Comparison of ENCODE assay signal across 13 cellular contexts in the genomic region with DNA sequence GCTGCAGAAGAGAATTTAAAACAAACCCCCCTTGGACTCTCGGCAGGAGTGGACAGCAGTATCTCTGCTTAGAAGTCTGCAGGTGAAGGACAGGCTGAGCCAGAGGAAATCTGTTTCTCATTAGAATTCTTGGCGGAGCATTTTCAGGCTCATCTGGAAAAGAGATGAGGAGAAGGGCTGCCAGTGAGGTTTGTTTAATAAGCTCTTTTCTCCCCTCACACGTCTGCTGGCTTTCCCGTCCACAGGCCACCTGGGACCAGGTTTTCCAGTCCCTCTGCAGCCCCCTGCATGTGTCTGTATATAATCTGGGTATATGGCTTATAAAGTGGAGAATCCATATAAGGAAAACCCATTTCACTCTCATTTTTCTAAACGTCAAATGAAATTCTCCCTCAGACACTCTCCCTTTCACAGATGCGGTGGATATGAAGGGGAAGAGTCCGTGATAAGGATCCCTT.
A peak's percentile ranks its signal among the peaks of the same experiment; 100 is the strongest.
DNase-seq lines count a peak whose midpoint lies in the region; ATAC-seq and TF ChIP-seq lines count a peak whose summit lies in the region.
"Had no signal": no experiment of that assay in that cellular context is flagged by ENCODE, and none has a peak within 500 bp of the region (broad histone marks: within the 10 kb centered on the region; RNA-seq: fewer than 3 reads in every experiment).

No MANE protein-coding gene starts in this region.

- 29% methylated on average over 7 of the region's 7 CpGs for WGBS in esophagus muscularis mucosa

- H3K9me3 ChIP-seq in esophagus muscularis mucosa (no peaks in the 10 kb centered on the region), neural cell (ENCODE audit: low read length) (no peaks in the 10 kb centered on the region), gastrocnemius medialis (no peaks in the 10 kb centered on the region)

- ATAC-seq in GM19351 (IDR thresholded peaks at IDR 0.05; ENCODE audit: unreplicated experiment) (no peak), GM19324 (IDR thresholded peaks at IDR 0.05; ENCODE audit: low FRiP score, unreplicated experiment) (no peak), gastrocnemius medialis (no peak)
- ATAC-seq: K562 had no signal

- H3K4me3 ChIP-seq in esophagus muscularis mucosa (peak overlapping the region in 3 of 4 donors; percentile 8 to 33 (median 16)), neural cell (ENCODE audit: low read length) (peak overlapping the region; percentile 11), gastrocnemius medialis (no peak overlapping the region)
- H3K4me3 ChIP-seq: K562 had no signal

- peak overlapping the region; percentile 12 for H3K4me2 ChIP-seq in neural cell (ENCODE audit: low read length)

- no peaks in the 10 kb centered on the region for H3K36me3 ChIP-seq in esophagus muscularis mucosa
- H3K36me3 ChIP-seq in neural cell (ENCODE audit: insufficient read depth, low read length), result no peaks in the 10 kb centered on the region
- no peaks in the 10 kb centered on the region for H3K36me3 ChIP-seq in gastrocnemius medialis

- no peak for TF ChIP-seq POLR2A in esophagus muscularis mucosa (IDR thresholded peaks at IDR 0.05; ENCODE audit: low read depth)
- no peak for TF ChIP-seq POLR2A in gastrocnemius medialis (IDR thresholded peaks at IDR 0.05)

- peak overlapping the region; percentile 7 for H2AFZ ChIP-seq in neural cell (ENCODE audit: low read depth, low read length)

- no peaks in the 10 kb centered on the region for H4K20me1 ChIP-seq in neural cell (ENCODE audit: insufficient read depth)

- no peak for TF ChIP-seq RAD21 in neural cell (conservative IDR thresholded peaks at IDR 0.05)

- H3K27ac ChIP-seq in esophagus muscularis mucosa (replicated peaks in 1 of 4), result peak overlapping the region; percentile 70 to 88 (median 85)
- H3K27ac ChIP-seq in neural cell (ENCODE audit: low read length), result peak overlapping the region; percentile 61
- H3K27ac ChIP-seq in gastrocnemius medialis, result no peak overlapping the region
- H3K27ac ChIP-seq: epithelial cell of prostate had no signal

- H3K27me3 ChIP-seq in esophagus muscularis mucosa, result no peaks in the 10 kb centered on the region
- H3K27me3 ChIP-seq in neural cell (ENCODE audit: insufficient read depth, low read depth, low read length), result no peaks in the 10 kb centered on the region
- H3K27me3 ChIP-seq in gastrocnemius medialis, result no peaks in the 10 kb centered on the region

- intact Hi-C loops in esophagus muscularis mucosa (cut with DNase I) (no loop called here), gastrocnemius medialis (cut with DNase I; ENCODE audit: low total_unique reads) (no loop called here)

- H3K79me2 ChIP-seq in neural cell (replicated peaks; ENCODE audit: insufficient read depth, low read length), result no peaks in the 10 kb centered on the region

- H3F3A ChIP-seq in neural cell (ENCODE audit: insufficient read depth, low read length, poor library complexity, severe bottlenecking), result no peaks in the 10 kb centered on the region

- H3K4me1 ChIP-seq in esophagus muscularis mucosa, result peaks cover 7 to 82% (median 78%) of the 10 kb centered on the region in 4 donors
- peaks cover 3 to 4% of the 10 kb centered on the region in 2 donors for H3K4me1 ChIP-seq in gastrocnemius medialis

- in situ Hi-C loops in gastrocnemius medialis (cut with MboI; ENCODE audit: low sequenced_read_pairs in 4 of 4), result no loop called here

- no peaks in the 10 kb centered on the region for H3K9me2 ChIP-seq in neural cell (ENCODE audit: insufficient read depth, low read length)

- TF ChIP-seq EP300 in esophagus muscularis mucosa (IDR thresholded peaks at IDR 0.05) (no peak), neural cell (conservative IDR thresholded peaks at IDR 0.05; ENCODE audit: poor library complexity, severe bottlenecking) (no peak)

- DNase-seq in AG08395 (ENCODE audit: low spot score), result peak; percentile 39
- peak; percentile 48 for DNase-seq in M059J (ENCODE audit: low read depth)
- no peak for DNase-seq in esophagus muscularis mucosa (ENCODE audit: extremely low spot score)
- DNase-seq in GOT3 (lab: John Stamatoyannopoulos, UW), result no peak
- no peak for DNase-seq in gastrocnemius medialis
- DNase-seq: activated CD8-positive, alpha-beta memory T cell treated with anti-CD3 and anti-CD28 coated beads, Interleukin-2, amount 50 U/mL, for 48 hours; NCI-H2029; T1000 had no signal

- TF ChIP-seq CTCF in esophagus muscularis mucosa (IDR thresholded peaks at IDR 0.05) (no peak), neural cell (IDR thresholded peaks at IDR 0.05; ENCODE audit: poor library complexity, severe bottlenecking) (no peak), gastrocnemius medialis (IDR thresholded peaks at IDR 0.05 in 4 of 5, conservative IDR thresholded peaks at IDR 0.05 in 1 of 5) (no peak)

- peak overlapping the region; percentile 45 for H3K9ac ChIP-seq in neural cell (ENCODE audit: low read length)

TF ChIP-seq in neural cell, 6 proteins besides CTCF, POLR2A, EP300 and RAD21:
- TF ChIP-seq TAF1 (IDR thresholded peaks at IDR 0.05; ENCODE audit: low read depth), result no peak
- TF ChIP-seq, protein P1, sequence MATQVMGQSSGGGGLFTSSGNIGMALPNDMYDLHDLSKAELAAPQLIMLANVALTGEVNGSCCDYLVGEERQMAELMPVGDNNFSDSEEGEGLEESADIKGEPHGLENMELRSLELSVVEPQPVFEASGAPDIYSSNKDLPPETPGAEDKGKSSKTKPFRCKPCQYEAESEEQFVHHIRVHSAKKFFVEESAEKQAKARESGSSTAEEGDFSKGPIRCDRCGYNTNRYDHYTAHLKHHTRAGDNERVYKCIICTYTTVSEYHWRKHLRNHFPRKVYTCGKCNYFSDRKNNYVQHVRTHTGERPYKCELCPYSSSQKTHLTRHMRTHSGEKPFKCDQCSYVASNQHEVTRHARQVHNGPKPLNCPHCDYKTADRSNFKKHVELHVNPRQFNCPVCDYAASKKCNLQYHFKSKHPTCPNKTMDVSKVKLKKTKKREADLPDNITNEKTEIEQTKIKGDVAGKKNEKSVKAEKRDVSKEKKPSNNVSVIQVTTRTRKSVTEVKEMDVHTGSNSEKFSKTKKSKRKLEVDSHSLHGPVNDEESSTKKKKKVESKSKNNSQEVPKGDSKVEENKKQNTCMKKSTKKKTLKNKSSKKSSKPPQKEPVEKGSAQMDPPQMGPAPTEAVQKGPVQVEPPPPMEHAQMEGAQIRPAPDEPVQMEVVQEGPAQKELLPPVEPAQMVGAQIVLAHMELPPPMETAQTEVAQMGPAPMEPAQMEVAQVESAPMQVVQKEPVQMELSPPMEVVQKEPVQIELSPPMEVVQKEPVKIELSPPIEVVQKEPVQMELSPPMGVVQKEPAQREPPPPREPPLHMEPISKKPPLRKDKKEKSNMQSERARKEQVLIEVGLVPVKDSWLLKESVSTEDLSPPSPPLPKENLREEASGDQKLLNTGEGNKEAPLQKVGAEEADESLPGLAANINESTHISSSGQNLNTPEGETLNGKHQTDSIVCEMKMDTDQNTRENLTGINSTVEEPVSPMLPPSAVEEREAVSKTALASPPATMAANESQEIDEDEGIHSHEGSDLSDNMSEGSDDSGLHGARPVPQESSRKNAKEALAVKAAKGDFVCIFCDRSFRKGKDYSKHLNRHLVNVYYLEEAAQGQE (IDR thresholded peaks at IDR 0.05; ENCODE audit: borderline replicate concordance), result peak; percentile 84

Comparison
In these comparisons a context has a peak if more than half of its experiments do, and no peak if none do; other contexts are left out.
1. DNase-seq: peak in AG08395 (single experiment) and M059J (single experiment); none in esophagus muscularis mucosa (single experiment), GOT3 (single experiment) and gastrocnemius medialis (0 of 2).
2. H3K27ac ChIP-seq: peak in esophagus muscularis mucosa (4 of 4) and neural cell (single experiment); none in gastrocnemius medialis (0 of 4).
3. H3K4me3 ChIP-seq: peak in esophagus muscularis mucosa (3 of 4) and neural cell (single experiment); none in gastrocnemius medialis (0 of 4).